8 cellular contexts compared by ENCODE assay signal in the genomic region with DNA sequence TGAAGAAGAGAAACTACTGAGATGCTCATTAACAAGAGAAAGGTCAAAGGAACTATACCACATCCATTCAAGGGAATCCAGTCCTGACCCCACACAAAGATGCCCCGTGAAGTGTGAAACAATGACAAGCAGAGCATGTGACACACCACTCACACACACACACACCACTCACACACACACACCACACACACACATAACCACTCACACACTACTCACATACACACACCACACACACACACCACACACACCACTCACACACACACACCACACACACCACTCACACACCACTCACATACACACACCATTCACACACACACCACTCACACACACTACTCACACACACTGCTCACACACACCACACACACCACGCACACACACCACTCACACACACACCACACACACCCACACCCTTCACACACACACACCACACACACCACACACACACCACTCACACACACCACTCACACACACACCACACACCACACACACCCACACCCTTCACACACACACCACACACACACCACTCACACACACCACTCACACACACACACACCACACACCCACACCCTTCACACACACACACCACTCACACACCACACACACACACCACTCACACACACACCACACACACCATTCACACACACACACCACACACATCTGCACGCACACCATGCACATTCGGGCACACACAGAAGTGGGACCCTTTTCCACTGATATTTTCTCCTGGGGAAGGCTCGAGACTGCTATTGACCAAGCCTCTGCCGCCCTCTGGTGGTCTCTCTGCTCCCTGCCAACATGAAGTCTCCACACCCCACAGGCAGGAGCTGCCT. TPM values are rescaled to one million over a fixed set of nuclear protein-coding genes. Genes with fewer than 3 reads are reported as not detected.
A peak's percentile ranks its signal among the peaks of the same experiment; 100 is the strongest.
DNase-seq lines count a peak whose midpoint lies in the region; ATAC-seq lines count a peak whose summit lies in the region.

No MANE protein-coding gene starts in this region.

- peak; percentile 61 for DNase-seq in A172 (ENCODE audit: low spot score)
- peak; percentile 90 for DNase-seq in GM19240 (ENCODE audit: insufficient read length, low spot score)
- peak; percentile 49 to 81 for DNase-seq in NCI-H524 (lab: John Stamatoyannopoulos, UW)
- DNase-seq in activated CD4-positive, alpha-beta T cell treated with anti-CD3 and anti-CD28 coated beads for 24 hours (ENCODE audit: low read depth in 2 of 2) = peak; percentile 76 to 85
- DNase-seq in cerebellar cortex (ENCODE audit: low spot score) = peak; percentile 89
- DNase-seq in left kidney (ENCODE audit: low read depth, low spot score) = peak; percentile 90
- DNase-seq in stimulated activated CD4-positive, alpha-beta T cell treated with anti-CD3 and anti-CD28 coated beads, Interleukin-4, amount 100 ng/mL, for 1 hour = peak; percentile 85

- ATAC-seq in HG02798 (IDR thresholded peaks at IDR 0.05; ENCODE audit: poor library complexity, unreplicated experiment) = no peak

RNA-seq across cellular contexts. Expression of gene COMT, which starts 32.0 kb away (rescaled TPM):
- total RNA-seq in A172 (2014; rRNA removed; shearing (Covaris generic)) = 91.9 and 130 TPM in 2 replicates

RNA-seq across cellular contexts. Expression of gene TXNRD2, which starts 32.1 kb away (rescaled TPM):
- 112 and 114 TPM in 2 replicates for total RNA-seq in A172 (2014; rRNA removed; shearing (Covaris generic))

RNA-seq across cellular contexts. Expression of gene GNB1L, which starts 54.9 kb away (rescaled TPM):
- total RNA-seq in A172 (2014; rRNA removed; shearing (Covaris generic)) = 8.9 and 9.6 TPM in 2 replicates

RNA-seq across cellular contexts. Expression of gene RTL10, which starts 54.9 kb away (rescaled TPM):
- 8.5 and 11.7 TPM in 2 replicates for total RNA-seq in A172 (2014; rRNA removed; shearing (Covaris generic))
